ENCODE assay signal across 1 cellular context in the genomic region with DNA sequence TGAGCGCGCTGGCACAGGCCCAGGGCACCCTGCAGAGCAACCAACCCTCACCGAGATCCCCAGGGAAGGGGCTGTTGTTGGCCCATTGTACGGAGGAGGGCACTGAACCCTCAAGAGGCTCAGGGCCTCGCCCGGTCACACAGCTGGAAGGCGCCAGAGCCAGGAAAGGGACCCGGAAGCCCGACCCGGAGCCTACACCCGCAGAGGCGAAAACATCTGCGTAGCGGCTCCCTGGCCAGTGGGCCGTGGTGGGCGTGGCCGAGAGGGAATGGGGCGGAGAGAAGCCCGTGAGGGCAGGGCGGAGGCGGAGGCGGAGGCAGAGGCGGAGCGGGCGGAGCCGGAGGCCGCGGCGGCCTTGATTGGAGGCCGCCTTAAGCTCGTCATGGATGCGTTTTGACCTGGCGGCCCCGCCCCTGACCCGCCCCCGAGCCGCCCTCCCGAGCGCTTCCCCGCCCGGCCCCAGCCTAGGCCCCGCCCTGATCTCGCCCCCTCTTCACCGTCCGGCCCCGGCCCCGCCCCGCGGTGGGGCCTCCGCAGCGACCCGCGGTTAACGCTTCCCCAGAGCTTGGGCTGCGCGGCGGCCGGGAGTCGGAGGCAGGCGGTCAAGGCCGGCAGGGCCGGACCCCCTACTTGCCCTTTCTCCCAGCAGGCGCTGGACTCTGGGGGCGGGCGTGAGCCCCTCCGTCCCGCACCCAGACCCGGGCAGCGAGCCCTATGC.
A peak's percentile ranks its signal among the peaks of the same experiment; 100 is the strongest.
TF ChIP-seq lines count a peak whose summit lies in the region.

No MANE protein-coding gene starts in this region.

TF ChIP-seq in HEK293, 187 proteins besides CTCF, POLR2A, EP300 and RAD21 (continued from another document and continues in another):
- no peak for TF ChIP-seq ZNF146 (tag by site-specific recombination; IDR thresholded peaks at IDR 0.05)
- TF ChIP-seq ZNF140 (tag by site-specific recombination; IDR thresholded peaks at IDR 0.05) = no peak
- TF ChIP-seq ZNF76 (tag by site-specific recombination; IDR thresholded peaks at IDR 0.05; ENCODE audit: borderline replicate concordance, low read depth) = 0 out of 2 replicates have a peak, but pooled peaks have one; percentile 6
- TF ChIP-seq TSHZ1 (tag by site-specific recombination; IDR thresholded peaks at IDR 0.05; ENCODE audit: borderline replicate concordance) = no peak
- no peak for TF ChIP-seq PRDM1 (tag by site-specific recombination; IDR thresholded peaks at IDR 0.05)
- TF ChIP-seq, protein P1, sequence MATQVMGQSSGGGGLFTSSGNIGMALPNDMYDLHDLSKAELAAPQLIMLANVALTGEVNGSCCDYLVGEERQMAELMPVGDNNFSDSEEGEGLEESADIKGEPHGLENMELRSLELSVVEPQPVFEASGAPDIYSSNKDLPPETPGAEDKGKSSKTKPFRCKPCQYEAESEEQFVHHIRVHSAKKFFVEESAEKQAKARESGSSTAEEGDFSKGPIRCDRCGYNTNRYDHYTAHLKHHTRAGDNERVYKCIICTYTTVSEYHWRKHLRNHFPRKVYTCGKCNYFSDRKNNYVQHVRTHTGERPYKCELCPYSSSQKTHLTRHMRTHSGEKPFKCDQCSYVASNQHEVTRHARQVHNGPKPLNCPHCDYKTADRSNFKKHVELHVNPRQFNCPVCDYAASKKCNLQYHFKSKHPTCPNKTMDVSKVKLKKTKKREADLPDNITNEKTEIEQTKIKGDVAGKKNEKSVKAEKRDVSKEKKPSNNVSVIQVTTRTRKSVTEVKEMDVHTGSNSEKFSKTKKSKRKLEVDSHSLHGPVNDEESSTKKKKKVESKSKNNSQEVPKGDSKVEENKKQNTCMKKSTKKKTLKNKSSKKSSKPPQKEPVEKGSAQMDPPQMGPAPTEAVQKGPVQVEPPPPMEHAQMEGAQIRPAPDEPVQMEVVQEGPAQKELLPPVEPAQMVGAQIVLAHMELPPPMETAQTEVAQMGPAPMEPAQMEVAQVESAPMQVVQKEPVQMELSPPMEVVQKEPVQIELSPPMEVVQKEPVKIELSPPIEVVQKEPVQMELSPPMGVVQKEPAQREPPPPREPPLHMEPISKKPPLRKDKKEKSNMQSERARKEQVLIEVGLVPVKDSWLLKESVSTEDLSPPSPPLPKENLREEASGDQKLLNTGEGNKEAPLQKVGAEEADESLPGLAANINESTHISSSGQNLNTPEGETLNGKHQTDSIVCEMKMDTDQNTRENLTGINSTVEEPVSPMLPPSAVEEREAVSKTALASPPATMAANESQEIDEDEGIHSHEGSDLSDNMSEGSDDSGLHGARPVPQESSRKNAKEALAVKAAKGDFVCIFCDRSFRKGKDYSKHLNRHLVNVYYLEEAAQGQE (tag by site-specific recombination; IDR thresholded peaks at IDR 0.05) = no peak
- no peak for TF ChIP-seq ZNF701 (tag by site-specific recombination; IDR thresholded peaks at IDR 0.05)
- TF ChIP-seq ZNF747 (tag by site-specific recombination; IDR thresholded peaks at IDR 0.05) = no peak
- TF ChIP-seq ZNF791 (tag by site-specific recombination; IDR thresholded peaks at IDR 0.05) = no peak
- TF ChIP-seq ZNF391 (tag by site-specific recombination; IDR thresholded peaks at IDR 0.05; ENCODE audit: borderline replicate concordance, low read depth) = no peak
- TF ChIP-seq, protein P2, sequence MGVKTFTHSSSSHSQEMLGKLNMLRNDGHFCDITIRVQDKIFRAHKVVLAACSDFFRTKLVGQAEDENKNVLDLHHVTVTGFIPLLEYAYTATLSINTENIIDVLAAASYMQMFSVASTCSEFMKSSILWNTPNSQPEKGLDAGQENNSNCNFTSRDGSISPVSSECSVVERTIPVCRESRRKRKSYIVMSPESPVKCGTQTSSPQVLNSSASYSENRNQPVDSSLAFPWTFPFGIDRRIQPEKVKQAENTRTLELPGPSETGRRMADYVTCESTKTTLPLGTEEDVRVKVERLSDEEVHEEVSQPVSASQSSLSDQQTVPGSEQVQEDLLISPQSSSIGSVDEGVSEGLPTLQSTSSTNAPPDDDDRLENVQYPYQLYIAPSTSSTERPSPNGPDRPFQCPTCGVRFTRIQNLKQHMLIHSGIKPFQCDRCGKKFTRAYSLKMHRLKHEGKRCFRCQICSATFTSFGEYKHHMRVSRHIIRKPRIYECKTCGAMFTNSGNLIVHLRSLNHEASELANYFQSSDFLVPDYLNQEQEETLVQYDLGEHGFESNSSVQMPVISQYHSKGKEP (tag by site-specific recombination; IDR thresholded peaks at IDR 0.05) = no peak
- no peak for TF ChIP-seq ZNF518A (tag by site-specific recombination; conservative IDR thresholded peaks at IDR 0.05; ENCODE audit: low read depth)
- no peak for TF ChIP-seq ZNF248 (tag by site-specific recombination; IDR thresholded peaks at IDR 0.05)
- TF ChIP-seq ZNF558 (tag by site-specific recombination; IDR thresholded peaks at IDR 0.05) = no peak
- TF ChIP-seq ZNF837 (tag by site-specific recombination; IDR thresholded peaks at IDR 0.05) = no peak
- no peak for TF ChIP-seq ZSCAN16 (tag by site-specific recombination; IDR thresholded peaks at IDR 0.05)
- TF ChIP-seq ZNF184 (tag by site-specific recombination; IDR thresholded peaks at IDR 0.05) = no peak
- TF ChIP-seq ZNF302 (tag by site-specific recombination; IDR thresholded peaks at IDR 0.05; ENCODE audit: low read depth) = no peak
- no peak for TF ChIP-seq ZNF280C (tag by site-specific recombination; IDR thresholded peaks at IDR 0.05)
- TF ChIP-seq, protein P3, sequence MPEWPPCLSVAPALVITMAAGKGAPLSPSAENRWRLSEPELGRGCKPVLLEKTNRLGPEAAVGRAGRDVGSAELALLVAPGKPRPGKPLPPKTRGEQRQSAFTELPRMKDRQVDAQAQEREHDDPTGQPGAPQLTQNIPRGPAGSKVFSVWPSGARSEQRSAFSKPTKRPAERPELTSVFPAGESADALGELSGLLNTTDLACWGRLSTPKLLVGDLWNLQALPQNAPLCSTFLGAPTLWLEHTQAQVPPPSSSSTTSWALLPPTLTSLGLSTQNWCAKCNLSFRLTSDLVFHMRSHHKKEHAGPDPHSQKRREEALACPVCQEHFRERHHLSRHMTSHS (tag by site-specific recombination; IDR thresholded peaks at IDR 0.05) = no peak
- peak; percentile 86 for TF ChIP-seq GLIS1 (tag by site-specific recombination; IDR thresholded peaks at IDR 0.05)
- TF ChIP-seq, protein P4, sequence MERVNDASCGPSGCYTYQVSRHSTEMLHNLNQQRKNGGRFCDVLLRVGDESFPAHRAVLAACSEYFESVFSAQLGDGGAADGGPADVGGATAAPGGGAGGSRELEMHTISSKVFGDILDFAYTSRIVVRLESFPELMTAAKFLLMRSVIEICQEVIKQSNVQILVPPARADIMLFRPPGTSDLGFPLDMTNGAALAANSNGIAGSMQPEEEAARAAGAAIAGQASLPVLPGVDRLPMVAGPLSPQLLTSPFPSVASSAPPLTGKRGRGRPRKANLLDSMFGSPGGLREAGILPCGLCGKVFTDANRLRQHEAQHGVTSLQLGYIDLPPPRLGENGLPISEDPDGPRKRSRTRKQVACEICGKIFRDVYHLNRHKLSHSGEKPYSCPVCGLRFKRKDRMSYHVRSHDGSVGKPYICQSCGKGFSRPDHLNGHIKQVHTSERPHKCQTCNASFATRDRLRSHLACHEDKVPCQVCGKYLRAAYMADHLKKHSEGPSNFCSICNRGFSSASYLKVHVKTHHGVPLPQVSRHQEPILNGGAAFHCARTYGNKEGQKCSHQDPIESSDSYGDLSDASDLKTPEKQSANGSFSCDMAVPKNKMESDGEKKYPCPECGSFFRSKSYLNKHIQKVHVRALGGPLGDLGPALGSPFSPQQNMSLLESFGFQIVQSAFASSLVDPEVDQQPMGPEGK (tag by site-specific recombination; IDR thresholded peaks at IDR 0.05) = peak; percentile 66
- TF ChIP-seq KLF17 (tag by site-specific recombination; IDR thresholded peaks at IDR 0.05) = peak; percentile 74
- no peak for TF ChIP-seq ZNF211 (tag by site-specific recombination; IDR thresholded peaks at IDR 0.05; ENCODE audit: low read depth)
- no peak for TF ChIP-seq ZNF114 (tag by site-specific recombination; IDR thresholded peaks at IDR 0.05)
- TF ChIP-seq INSM2 (tag by site-specific recombination; IDR thresholded peaks at IDR 0.05) = no peak
- no peak for TF ChIP-seq ZNF510 (tag by site-specific recombination; IDR thresholded peaks at IDR 0.05; ENCODE audit: insufficient replicate concordance)
- TF ChIP-seq ZNF792 (tag by site-specific recombination; IDR thresholded peaks at IDR 0.05) = no peak
- 0 out of 2 replicates have a peak, but pooled peaks have one; percentile 38 for TF ChIP-seq KLF10 (tag by site-specific recombination; IDR thresholded peaks at IDR 0.05)
